In the genomic region with DNA sequence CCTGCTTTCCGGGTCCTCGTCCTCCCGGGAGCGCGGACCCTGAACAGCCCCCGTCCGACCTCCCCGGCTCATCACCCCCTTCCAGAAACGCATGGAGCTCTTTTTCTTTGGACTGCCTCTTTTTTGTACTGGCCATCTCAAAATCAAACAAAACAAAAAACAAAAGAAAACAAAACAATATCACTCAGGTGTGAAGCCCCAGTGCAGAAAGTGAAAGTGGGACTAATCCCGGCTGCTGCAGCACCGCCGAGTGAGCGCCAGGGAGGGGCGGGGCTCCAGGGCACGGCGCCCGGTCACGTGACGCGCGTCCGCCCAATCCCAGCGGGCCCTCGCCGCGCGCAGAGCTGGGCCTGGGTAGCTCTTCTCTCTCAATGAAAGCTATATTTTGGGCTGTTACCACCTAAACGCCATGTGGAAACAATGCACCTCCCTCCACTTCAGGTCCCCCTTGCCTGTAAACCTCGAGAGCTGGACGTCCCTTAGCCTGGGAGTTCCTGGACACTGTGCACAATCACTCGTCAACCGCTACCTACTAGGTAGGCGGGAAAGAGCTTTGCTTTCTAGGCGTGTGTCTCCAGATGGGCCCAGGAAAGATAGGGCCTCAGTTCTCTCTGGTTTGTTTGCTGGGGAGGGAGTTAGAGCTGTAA, we compare ENCODE assay signal across 7 cellular contexts.
DNase-seq lines count a peak whose midpoint lies in the region; ATAC-seq and TF ChIP-seq lines count a peak whose summit lies in the region.

No MANE protein-coding gene starts in this region.

- peaks cover 34% of the 10 kb centered on the region for H3K4me1 Mint-ChIP-seq in MCF 10A (ENCODE audit: insufficient read depth, unreplicated experiment)

- H3K36me3 Mint-ChIP-seq in MCF 10A (ENCODE audit: insufficient read depth, unreplicated experiment): no peaks in the 10 kb centered on the region

- peak overlapping the region; percentile 75 for H3K4me3 ChIP-seq in smooth muscle cell

- peaks cover 21% of the 10 kb centered on the region for H3K4me1 ChIP-seq in smooth muscle cell (ENCODE audit: low read depth)

- POLR2A ChIA-PET in MCF 10A (lab: Yijun Ruan, JAX): interaction anchor here (0.5 to 3.0 kb wide), 18 partner anchors 9 to 469 kb away, joined by 3 to 41 read pairs (median 3); partner anchors contain the start of gene PRDM1

- H3F3A ChIP-seq in smooth muscle cell (ENCODE audit: low read depth): no peaks in the 10 kb centered on the region

- peak overlapping the region; percentile 96 for H3K4me2 ChIP-seq in smooth muscle cell

- no peaks in the 10 kb centered on the region for H3K9me3 Mint-ChIP-seq in MCF 10A (ENCODE audit: unreplicated experiment)

- peak overlapping the region; percentile 85 for H3K4me3 Mint-ChIP-seq in MCF 10A (ENCODE audit: unreplicated experiment)

- H3K27me3 Mint-ChIP-seq in MCF 10A (ENCODE audit: insufficient read depth, unreplicated experiment): no peaks in the 10 kb centered on the region

- no peak overlapping the region for H3K27ac ChIP-seq in smooth muscle cell (ENCODE audit: low read depth)

- H4K20me1 ChIP-seq in smooth muscle cell (ENCODE audit: low read depth): no peaks in the 10 kb centered on the region

- CTCF ChIA-PET in MCF 10A (lab: Yijun Ruan, JAX): interaction anchor here (0.5 to 2.2 kb wide), 9 partner anchors 92 to 561 kb away, joined by 3 to 12 read pairs (median 4); partner anchors contain the start of gene PRDM1

- no peak overlapping the region for H3K27ac Mint-ChIP-seq in MCF 10A (ENCODE audit: low read depth, unreplicated experiment)

- H3K79me2 ChIP-seq in smooth muscle cell (ENCODE audit: low read depth): no peaks in the 10 kb centered on the region

- H2AFZ ChIP-seq in smooth muscle cell (ENCODE audit: low read depth): peak overlapping the region; percentile 89

- BruUV-seq in MCF 10A (replicated peaks; lab: Mats Ljungman, UMichigan): no TSS peak

- ATAC-seq in GM18517 (IDR thresholded peaks at IDR 0.05; ENCODE audit: unreplicated experiment): peak; percentile 68
- ATAC-seq in HG02884 (IDR thresholded peaks at IDR 0.05; ENCODE audit: unreplicated experiment): peak; percentile 89

- no peaks in the 10 kb centered on the region for H3K36me3 ChIP-seq in smooth muscle cell (ENCODE audit: low read depth)

- no peak for TF ChIP-seq CTCF in MCF 10A (IDR thresholded peaks at IDR 0.05; ENCODE audit: unreplicated experiment)
- no peak for TF ChIP-seq CTCF in smooth muscle cell (IDR thresholded peaks at IDR 0.05; ENCODE audit: borderline replicate concordance, insufficient read depth, poor library complexity, severe bottlenecking)

- peak; percentile 36 for DNase-seq in NCI-H1694 (lab: John Stamatoyannopoulos, UW)
- peak; percentile 75 for DNase-seq in UCSD-AML1 (lab: John Stamatoyannopoulos, UW; ENCODE audit: unreplicated experiment)
- peak; percentile 79 for DNase-seq in MCF 10A (ENCODE audit: unreplicated experiment)
- peak; percentile 98 for DNase-seq in iPS-NIHi11 (ENCODE audit: low spot score)
- peak; percentile 28 for DNase-seq in smooth muscle cell (lab: John Stamatoyannopoulos, UW; ENCODE audit: unreplicated experiment)

- intact Hi-C loops in MCF 10A (cut with micrococcal nuclease): loop anchor here (5.0 kb wide), 2 partner anchors 95 to 390 kb away; partner anchors contain the start of gene PRDM1

- H3K27me3 ChIP-seq in smooth muscle cell (ENCODE audit: low read depth): peaks cover 78% of the 10 kb centered on the region

- WGBS in smooth muscle cell (ENCODE audit: low lambda C conversion rate): 2% methylated on average over 34 of the region's 34 CpGs

- H3K9me3 ChIP-seq in smooth muscle cell (replicated peaks; ENCODE audit: low read depth): no peaks in the 10 kb centered on the region

- H3K9ac ChIP-seq in smooth muscle cell (ENCODE audit: low read depth): no peak overlapping the region

Comparison
In these comparisons a context has a peak if more than half of its experiments do, and no peak if none do; other contexts are left out.
1. DNase-seq: peak in every context shown above with its lines; median percentile 98 in iPS-NIHi11; 79 in MCF 10A; 75 in UCSD-AML1; 36 in NCI-H1694; 28 in smooth muscle cell.